1 cellular context compared by ENCODE assay signal in genomic region chr16:81378049-81378448, GRCh38.
TF ChIP-seq lines count a peak whose summit lies in the region.

No MANE protein-coding gene starts in this region.

TF ChIP-seq in WTC11, 78 proteins besides CTCF, POLR2A, EP300 and RAD21 (continued from another document):
- no peak for TF ChIP-seq AFF4 (CRISPR knock-in tag; IDR thresholded peaks at IDR 0.05; ENCODE audit: borderline replicate concordance)
- TF ChIP-seq USF2 (CRISPR knock-in tag; IDR thresholded peaks at IDR 0.05): no peak
- TF ChIP-seq IRF2 (CRISPR knock-in tag; IDR thresholded peaks at IDR 0.05; ENCODE audit: borderline replicate concordance, low read depth): no peak
